25 cellular contexts compared by ENCODE assay signal in the genomic region with DNA sequence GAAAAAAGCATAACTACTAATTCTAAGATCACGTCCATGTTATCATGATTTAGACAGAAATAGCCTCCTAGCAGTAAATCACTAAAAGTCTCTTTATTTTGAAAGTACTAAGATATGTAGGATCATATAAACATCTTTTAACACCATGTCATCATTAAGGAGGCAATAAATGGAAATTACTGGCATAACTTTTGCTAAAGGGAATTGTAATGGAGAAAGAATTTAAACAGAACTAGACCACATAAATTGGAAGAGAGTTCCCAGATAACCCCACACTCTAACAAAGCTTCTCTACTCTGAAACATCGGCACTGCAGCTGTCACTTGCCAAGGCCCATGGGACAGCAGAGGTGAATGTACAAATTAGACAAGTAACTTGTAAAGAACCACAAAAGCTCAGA.
"Had no signal": no experiment of that assay in that cellular context is flagged by ENCODE, and none has a peak within 500 bp of the region (broad histone marks: within the 10 kb centered on the region; RNA-seq: fewer than 3 reads in every experiment).

No MANE protein-coding gene starts in this region.

- H3K4me1 ChIP-seq: adrenal gland, ascending aorta had no signal

- H3K9ac ChIP-seq: neural progenitor cell had no signal

- H3K9me3 ChIP-seq: adrenal gland, ascending aorta, heart left ventricle, vagina had no signal

- H3K4me3 ChIP-seq: adrenal gland, ascending aorta, coronary artery, dorsolateral prefrontal cortex, heart left ventricle, neural progenitor cell, vagina had no signal

- FAIRE-seq: TTC549 had no signal

- H3K27me3 ChIP-seq: adrenal gland, ascending aorta, brain microvascular endothelial cell, dorsolateral prefrontal cortex, heart left ventricle, neural progenitor cell, vagina had no signal

- H3K36me3 ChIP-seq: adrenal gland, ascending aorta, brain microvascular endothelial cell, heart left ventricle, neural progenitor cell, vagina had no signal

- DNase-seq: activated CD4-positive, alpha-beta T cell treated with anti-CD3 and anti-CD28 coated beads for 4 hours; activated CD4-positive, alpha-beta T cell treated with anti-CD3 and anti-CD28 coated beads, Interleukin-2, amount 50 U/mL, for 4 hours; activated naive CD4-positive, alpha-beta T cell; activated naive CD8-positive, alpha-beta T cell treated with anti-CD3 and anti-CD28 coated beads for 36 hours; activated T-cell treated with anti-CD3 and anti-CD28 coated beads for 4 hours; activated T-cell treated with anti-CD3 and anti-CD28 coated beads, Interleukin-2, amount 50 U/mL, for 72 hours; adrenal gland; brain microvascular endothelial cell; dorsolateral prefrontal cortex; effector memory CD4-positive, alpha-beta T cell; foreskin fibroblast; heart left ventricle; midbrain; natural killer cell; right cardiac atrium; stimulated activated CD4-positive, alpha-beta T cell treated with anti-CD3 and anti-CD28 coated beads, Interleukin-12 subunit alpha, Interleukin-12 subunit beta, amount 100 ng/mL, for 4 hours; stimulated activated CD4-positive, alpha-beta T cell treated with anti-CD3 and anti-CD28 coated beads, Interleukin-4, amount 100 ng/mL, for 24 hours; substantia nigra had no signal

- ATAC-seq: activated T-cell treated with anti-CD3 and anti-CD28 coated beads, Interleukin-2, amount 50 U/mL, for 72 hours; heart left ventricle; natural killer cell; right cardiac atrium; stimulated activated effector memory CD8-positive, alpha-beta T cell treated with anti-CD3 and anti-CD28 coated beads, Interleukin-12 subunit alpha, Interleukin-12 subunit beta, amount 100 ng/mL, for 72 hours had no signal

- H3K27ac ChIP-seq: adrenal gland, ascending aorta, brain microvascular endothelial cell, coronary artery, dorsolateral prefrontal cortex, heart left ventricle, neural progenitor cell, vagina, VCaP had no signal

- H3K4me2 ChIP-seq: neural progenitor cell had no signal

- H2AFZ ChIP-seq: neural progenitor cell had no signal
